1 cellular context compared by ENCODE assay signal in genomic region chr21:44933199-44933937, GRCh38.
TF ChIP-seq lines count a peak whose summit lies in the region.

No MANE protein-coding gene starts in this region.

TF ChIP-seq in HepG2, 621 proteins besides CTCF, POLR2A, EP300 and RAD21:
- TF ChIP-seq ZNF790 (CRISPR knock-in tag; IDR thresholded peaks at IDR 0.05; ENCODE audit: borderline replicate concordance), result no peak
- TF ChIP-seq ZFP1 (CRISPR knock-in tag; IDR thresholded peaks at IDR 0.05), result no peak
- peak; percentile 4; the same call in 1 of the 2 replicates for TF ChIP-seq NR2F6 (IDR thresholded peaks at IDR 0.05)
- TF ChIP-seq NR2F6 (CRISPR knock-in tag; IDR thresholded peaks at IDR 0.05), result no peak
